14 cellular contexts compared by ENCODE assay signal in genomic region chr2:8337321-8337720, GRCh38.
DNase-seq lines count a peak whose midpoint lies in the region; ATAC-seq and TF ChIP-seq lines count a peak whose summit lies in the region.
"Had no signal": no experiment of that assay in that cellular context is flagged by ENCODE, and none has a peak within 500 bp of the region (broad histone marks: within the 10 kb centered on the region; RNA-seq: fewer than 3 reads in every experiment).

No MANE protein-coding gene starts in this region.

- no peaks in the 10 kb centered on the region for H3K36me3 ChIP-seq in CD4-positive, CD25-positive, alpha-beta regulatory T cell (ENCODE audit: control insufficient read depth, insufficient read depth, low read length)
- H3K36me3 ChIP-seq in DND-41 (ENCODE audit: insufficient read depth, low read length) (no peaks in the 10 kb centered on the region), Karpas-422 (ENCODE audit: insufficient read depth, low read length) (no peaks in the 10 kb centered on the region)
- H3K36me3 ChIP-seq: BE2C, ovary had no signal

- H3K27me3 Mint-ChIP-seq in CD4-positive, CD25-positive, alpha-beta regulatory T cell: no peaks in the 10 kb centered on the region
- peaks cover 5% of the 10 kb centered on the region for H3K27me3 Mint-ChIP-seq in T-helper 2 cell treated with Interferon-gamma antibody and Interleukin-4, amounts not matched to agents 5 μg/mL and 100 μg/mL, for 36 hours (ENCODE audit: low read depth)
- H3K27me3 Mint-ChIP-seq: brain had no signal

- no peaks in the 10 kb centered on the region for H3K27me3 ChIP-seq in CD4-positive, CD25-positive, alpha-beta regulatory T cell (ENCODE audit: control insufficient read depth, insufficient read depth, low read length)
- H3K27me3 ChIP-seq in DND-41 (ENCODE audit: insufficient read depth, low read length, poor library complexity) (no peaks in the 10 kb centered on the region), Karpas-422 (ENCODE audit: low read length) (no peaks in the 10 kb centered on the region)
- H3K27me3 ChIP-seq: BE2C, ovary had no signal

- H3K27ac ChIP-seq in CD4-positive, CD25-positive, alpha-beta regulatory T cell (ENCODE audit: insufficient read depth, low read length, poor library complexity, severe bottlenecking): no peak overlapping the region
- H3K27ac ChIP-seq in DND-41 (ENCODE audit: low read length) (peak overlapping the region; percentile 64), Karpas-422 (ENCODE audit: low read length) (no peak overlapping the region)
- H3K27ac ChIP-seq: ovary had no signal

- H3K4me3 ChIP-seq in CD4-positive, CD25-positive, alpha-beta regulatory T cell (ENCODE audit: low read depth, low read length): peak overlapping the region; percentile 38
- H3K4me3 ChIP-seq in DND-41 (ENCODE audit: low read depth in 1 of 2, low read length in 2 of 2) (no peak overlapping the region), Karpas-422 (ENCODE audit: low read length) (no peak overlapping the region)
- H3K4me3 ChIP-seq: ovary had no signal

- no peak for TF ChIP-seq CTCF in DND-41 (IDR thresholded peaks at IDR 0.05; ENCODE audit: borderline replicate concordance, extremely low read depth, low read length, poor library complexity, severe bottlenecking)

- H3K9me3 ChIP-seq in CD4-positive, CD25-positive, alpha-beta regulatory T cell (ENCODE audit: control insufficient read depth in 2 of 2, low read length in 2 of 2): no peaks in the 10 kb centered on the region
- no peaks in the 10 kb centered on the region for H3K9me3 ChIP-seq in DND-41 (ENCODE audit: insufficient read depth, low read length, severe bottlenecking)
- H3K9me3 ChIP-seq in Karpas-422 (ENCODE audit: low read length): no peaks in the 10 kb centered on the region
- H3K9me3 ChIP-seq: ovary had no signal

- peak; percentile 73 to 82 for ATAC-seq in CD4-positive, CD25-positive, alpha-beta regulatory T cell (ENCODE audit: low read depth in 2 of 2)
- ATAC-seq in DND-41 (ENCODE audit: insufficient read depth, low read depth) (peak; percentile 99), GM19023 (IDR thresholded peaks at IDR 0.05; ENCODE audit: unreplicated experiment) (no peak)
- ATAC-seq: left cardiac atrium had no signal

- H3K4me1 ChIP-seq in CD4-positive, CD25-positive, alpha-beta regulatory T cell (ENCODE audit: control insufficient read depth, insufficient read depth, low read length, poor library complexity, severe bottlenecking): peaks cover 15% of the 10 kb centered on the region
- H3K4me1 ChIP-seq in DND-41 (ENCODE audit: insufficient read depth, low read length) (peaks cover 23% of the 10 kb centered on the region), Karpas-422 (ENCODE audit: low read length) (no peaks in the 10 kb centered on the region)
- H3K4me1 ChIP-seq: BE2C had no signal

- H3K9me2 ChIP-seq in Karpas-422 (replicated peaks; ENCODE audit: insufficient read depth, low read length): no peaks in the 10 kb centered on the region

- H3K4me2 ChIP-seq in DND-41 (ENCODE audit: insufficient read depth, low read length) (peak overlapping the region; percentile 49), Karpas-422 (ENCODE audit: low read depth, low read length, poor library complexity, severe bottlenecking) (no peak overlapping the region)

- H3K4me3 Mint-ChIP-seq in CD4-positive, CD25-positive, alpha-beta regulatory T cell: peak overlapping the region in 3 of 4 donors; percentile 1 to 12 (median 1)
- peak overlapping the region; percentile 66 for H3K4me3 Mint-ChIP-seq in T-helper 2 cell treated with Interferon-gamma antibody and Interleukin-4, amounts not matched to agents 5 μg/mL and 100 μg/mL, for 36 hours
- H3K4me3 Mint-ChIP-seq: brain had no signal

- H2AFZ ChIP-seq in DND-41 (ENCODE audit: low read depth, low read length): no peak overlapping the region
- H2AFZ ChIP-seq in Karpas-422 (ENCODE audit: low read length): no peak overlapping the region

- peak overlapping the region; percentile 15 to 57 (median 47) for H3K27ac Mint-ChIP-seq in CD4-positive, CD25-positive, alpha-beta regulatory T cell
- peak overlapping the region; percentile 74 for H3K27ac Mint-ChIP-seq in T-helper 2 cell treated with Interferon-gamma antibody and Interleukin-4, amounts not matched to agents 5 μg/mL and 100 μg/mL, for 36 hours
- H3K27ac Mint-ChIP-seq: brain had no signal

- H3K9me3 Mint-ChIP-seq in CD4-positive, CD25-positive, alpha-beta regulatory T cell: peaks cover 0 to 2% (median 0%) of the 10 kb centered on the region in 7 donors
- H3K9me3 Mint-ChIP-seq in T-helper 2 cell treated with Interferon-gamma antibody and Interleukin-4, amounts not matched to agents 5 μg/mL and 100 μg/mL, for 36 hours: peaks cover 12% of the 10 kb centered on the region

- H3K36me3 Mint-ChIP-seq in CD4-positive, CD25-positive, alpha-beta regulatory T cell: no peaks in the 10 kb centered on the region
- peaks cover 10% of the 10 kb centered on the region for H3K36me3 Mint-ChIP-seq in T-helper 2 cell treated with Interferon-gamma antibody and Interleukin-4, amounts not matched to agents 5 μg/mL and 100 μg/mL, for 36 hours (ENCODE audit: low read depth)
- H3K36me3 Mint-ChIP-seq: brain had no signal

- DNase-seq in CD4-positive, CD25-positive, alpha-beta regulatory T cell: peak in 2 of 3 donors; percentile 41 to 71
- DNase-seq in DND-41 (peak; percentile 71), amniotic epithelial cell (ENCODE audit: low read depth) (peak; percentile 63), Karpas-422 (no peak), retina (no peak)
- peak; percentile 29 for DNase-seq in T-helper 2 cell treated with Interferon-gamma antibody and Interleukin-4, amounts not matched to agents 5 μg/mL and 100 μg/mL, for 36 hours (ENCODE audit: low spot score)
- DNase-seq: BE2C, dermis blood vessel endothelial cell, left cardiac atrium, ovary, SHP77, T1000 had no signal

- H3K79me2 ChIP-seq in DND-41 (ENCODE audit: insufficient read depth, low read length) (no peaks in the 10 kb centered on the region), Karpas-422 (ENCODE audit: low read length) (no peaks in the 10 kb centered on the region)

- H3K9ac ChIP-seq in DND-41 (ENCODE audit: low read depth, low read length) (peak overlapping the region; percentile 17; the same call in 1 of the 2 replicates), Karpas-422 (ENCODE audit: low read length) (no peak overlapping the region)

- H4K20me1 ChIP-seq in DND-41 (ENCODE audit: insufficient read depth, low read length) (no peaks in the 10 kb centered on the region), Karpas-422 (ENCODE audit: insufficient read depth, low read depth, low read length) (no peaks in the 10 kb centered on the region)

- H3K4me1 Mint-ChIP-seq in CD4-positive, CD25-positive, alpha-beta regulatory T cell: peaks cover 5 to 20% (median 11%) of the 10 kb centered on the region in 4 donors
- peaks cover 22% of the 10 kb centered on the region for H3K4me1 Mint-ChIP-seq in T-helper 2 cell treated with Interferon-gamma antibody and Interleukin-4, amounts not matched to agents 5 μg/mL and 100 μg/mL, for 36 hours (ENCODE audit: low read depth)

Comparison
In these comparisons a context has a peak if more than half of its experiments do, and no peak if none do; other contexts are left out.
1. DNase-seq: peak in CD4-positive, CD25-positive, alpha-beta regulatory T cell (2 of 3), DND-41 (single experiment), T-helper 2 cell treated with Interferon-gamma antibody and Interleukin-4, amounts not matched to agents 5 μg/mL and 100 μg/mL, for 36 hours (single experiment) and amniotic epithelial cell (single experiment); none in Karpas-422 (single experiment) and retina (single experiment).